In the genomic region with DNA sequence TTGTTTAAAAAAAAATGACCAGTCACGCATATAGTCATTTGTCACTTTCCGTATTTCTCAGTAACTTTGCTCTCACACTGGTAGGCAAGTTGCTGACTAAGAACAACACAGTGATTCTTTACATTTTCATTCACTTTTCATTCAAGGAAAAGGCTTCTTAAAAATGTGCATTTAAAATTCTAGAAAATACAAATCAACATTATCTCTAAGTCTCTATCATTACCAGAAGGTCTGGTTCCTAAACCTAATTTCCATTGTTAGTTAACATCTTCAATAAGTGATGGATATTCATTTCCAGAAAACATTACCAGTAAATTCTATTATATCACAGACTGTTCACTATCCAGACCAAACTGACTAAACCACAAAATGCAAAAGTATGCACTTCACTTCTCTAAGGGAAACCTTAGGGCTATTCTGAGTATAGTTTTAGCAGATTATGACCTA, we compare ENCODE assay signal across 1 cellular context.
TF ChIP-seq lines count a peak whose summit lies in the region.

No MANE protein-coding gene starts in this region.

TF ChIP-seq in GM12878, 131 proteins besides CTCF, POLR2A, EP300 and RAD21 (continued from another document):
- TF ChIP-seq NFYA (IDR thresholded peaks at IDR 0.05; ENCODE audit: borderline replicate concordance, low read depth, low read length) (no peak), SRF (IDR thresholded peaks at IDR 0.05; ENCODE audit: low read depth in 2 of 2, low read length in 2 of 2) (peak in 1 of 2 experiments; percentile 58; a peak in 1 of 4 replicates), FOXK2 (IDR thresholded peaks at IDR 0.05) (no peak), CHD1 (IDR thresholded peaks at IDR 0.05; ENCODE audit: low read depth, low read length) (no peak), ZSCAN29 (IDR thresholded peaks at IDR 0.05) (no peak), WRNIP1 (IDR thresholded peaks at IDR 0.05; ENCODE audit: borderline replicate concordance, low read depth, low read length) (no peak), KLF5 (IDR thresholded peaks at IDR 0.05; ENCODE audit: partially characterized antibody) (no peak), JUND (IDR thresholded peaks at IDR 0.05; ENCODE audit: low read depth, low read length) (peak; percentile 46; the same call in 1 of the 2 replicates), TBL1XR1 (IDR thresholded peaks at IDR 0.05; ENCODE audit: low read depth, low read length) (no peak), NR2F1 (conservative IDR thresholded peaks at IDR 0.05) (no peak), YY1 (IDR thresholded peaks at IDR 0.05; ENCODE audit: low read depth, low read length) (no peak), RAD51 (IDR thresholded peaks at IDR 0.05) (no peak), CHD4 (IDR thresholded peaks at IDR 0.05) (no peak), FOS (IDR thresholded peaks at IDR 0.05; ENCODE audit: borderline replicate concordance, extremely low read depth, insufficient read length) (no peak), TCF7 (IDR thresholded peaks at IDR 0.05; ENCODE audit: borderline replicate concordance) (0 out of 2 replicates have a peak, but pooled peaks have one; percentile 43), SPI1 (IDR thresholded peaks at IDR 0.05; ENCODE audit: borderline replicate concordance, insufficient read depth, low read depth, low read length) (no peak), YBX1 (IDR thresholded peaks at IDR 0.05) (no peak), RCOR1 (conservative IDR thresholded peaks at IDR 0.05; ENCODE audit: low read depth, low read length) (no peak), SMC3 (IDR thresholded peaks at IDR 0.05; ENCODE audit: borderline replicate concordance, low read length) (no peak), IKZF2 (IDR thresholded peaks at IDR 0.05) (peak in 1 of 2 experiments; percentile 51; a peak in 2 of 4 replicates)
- TF ChIP-seq, protein P1, sequence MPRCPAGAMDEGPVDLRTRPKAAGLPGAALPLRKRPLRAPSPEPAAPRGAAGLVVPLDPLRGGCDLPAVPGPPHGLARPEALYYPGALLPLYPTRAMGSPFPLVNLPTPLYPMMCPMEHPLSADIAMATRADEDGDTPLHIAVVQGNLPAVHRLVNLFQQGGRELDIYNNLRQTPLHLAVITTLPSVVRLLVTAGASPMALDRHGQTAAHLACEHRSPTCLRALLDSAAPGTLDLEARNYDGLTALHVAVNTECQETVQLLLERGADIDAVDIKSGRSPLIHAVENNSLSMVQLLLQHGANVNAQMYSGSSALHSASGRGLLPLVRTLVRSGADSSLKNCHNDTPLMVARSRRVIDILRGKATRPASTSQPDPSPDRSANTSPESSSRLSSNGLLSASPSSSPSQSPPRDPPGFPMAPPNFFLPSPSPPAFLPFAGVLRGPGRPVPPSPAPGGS (IDR thresholded peaks at IDR 0.05; ENCODE audit: borderline replicate concordance, insufficient read depth, low read depth, low read length, poor library complexity, severe bottlenecking), result no peak
- TF ChIP-seq, protein P2, sequence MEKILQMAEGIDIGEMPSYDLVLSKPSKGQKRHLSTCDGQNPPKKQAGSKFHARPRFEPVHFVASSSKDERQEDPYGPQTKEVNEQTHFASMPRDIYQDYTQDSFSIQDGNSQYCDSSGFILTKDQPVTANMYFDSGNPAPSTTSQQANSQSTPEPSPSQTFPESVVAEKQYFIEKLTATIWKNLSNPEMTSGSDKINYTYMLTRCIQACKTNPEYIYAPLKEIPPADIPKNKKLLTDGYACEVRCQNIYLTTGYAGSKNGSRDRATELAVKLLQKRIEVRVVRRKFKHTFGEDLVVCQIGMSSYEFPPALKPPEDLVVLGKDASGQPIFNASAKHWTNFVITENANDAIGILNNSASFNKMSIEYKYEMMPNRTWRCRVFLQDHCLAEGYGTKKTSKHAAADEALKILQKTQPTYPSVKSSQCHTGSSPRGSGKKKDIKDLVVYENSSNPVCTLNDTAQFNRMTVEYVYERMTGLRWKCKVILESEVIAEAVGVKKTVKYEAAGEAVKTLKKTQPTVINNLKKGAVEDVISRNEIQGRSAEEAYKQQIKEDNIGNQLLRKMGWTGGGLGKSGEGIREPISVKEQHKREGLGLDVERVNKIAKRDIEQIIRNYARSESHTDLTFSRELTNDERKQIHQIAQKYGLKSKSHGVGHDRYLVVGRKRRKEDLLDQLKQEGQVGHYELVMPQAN (conservative IDR thresholded peaks at IDR 0.05), result no peak
- TF ChIP-seq, protein P3, sequence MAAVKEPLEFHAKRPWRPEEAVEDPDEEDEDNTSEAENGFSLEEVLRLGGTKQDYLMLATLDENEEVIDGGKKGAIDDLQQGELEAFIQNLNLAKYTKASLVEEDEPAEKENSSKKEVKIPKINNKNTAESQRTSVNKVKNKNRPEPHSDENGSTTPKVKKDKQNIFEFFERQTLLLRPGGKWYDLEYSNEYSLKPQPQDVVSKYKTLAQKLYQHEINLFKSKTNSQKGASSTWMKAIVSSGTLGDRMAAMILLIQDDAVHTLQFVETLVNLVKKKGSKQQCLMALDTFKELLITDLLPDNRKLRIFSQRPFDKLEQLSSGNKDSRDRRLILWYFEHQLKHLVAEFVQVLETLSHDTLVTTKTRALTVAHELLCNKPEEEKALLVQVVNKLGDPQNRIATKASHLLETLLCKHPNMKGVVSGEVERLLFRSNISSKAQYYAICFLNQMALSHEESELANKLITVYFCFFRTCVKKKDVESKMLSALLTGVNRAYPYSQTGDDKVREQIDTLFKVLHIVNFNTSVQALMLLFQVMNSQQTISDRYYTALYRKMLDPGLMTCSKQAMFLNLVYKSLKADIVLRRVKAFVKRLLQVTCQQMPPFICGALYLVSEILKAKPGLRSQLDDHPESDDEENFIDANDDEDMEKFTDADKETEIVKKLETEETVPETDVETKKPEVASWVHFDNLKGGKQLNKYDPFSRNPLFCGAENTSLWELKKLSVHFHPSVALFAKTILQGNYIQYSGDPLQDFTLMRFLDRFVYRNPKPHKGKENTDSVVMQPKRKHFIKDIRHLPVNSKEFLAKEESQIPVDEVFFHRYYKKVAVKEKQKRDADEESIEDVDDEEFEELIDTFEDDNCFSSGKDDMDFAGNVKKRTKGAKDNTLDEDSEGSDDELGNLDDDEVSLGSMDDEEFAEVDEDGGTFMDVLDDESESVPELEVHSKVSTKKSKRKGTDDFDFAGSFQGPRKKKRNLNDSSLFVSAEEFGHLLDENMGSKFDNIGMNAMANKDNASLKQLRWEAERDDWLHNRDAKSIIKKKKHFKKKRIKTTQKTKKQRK (IDR thresholded peaks at IDR 0.05; ENCODE audit: low read depth, low read length), result no peak
- TF ChIP-seq, protein P4, sequence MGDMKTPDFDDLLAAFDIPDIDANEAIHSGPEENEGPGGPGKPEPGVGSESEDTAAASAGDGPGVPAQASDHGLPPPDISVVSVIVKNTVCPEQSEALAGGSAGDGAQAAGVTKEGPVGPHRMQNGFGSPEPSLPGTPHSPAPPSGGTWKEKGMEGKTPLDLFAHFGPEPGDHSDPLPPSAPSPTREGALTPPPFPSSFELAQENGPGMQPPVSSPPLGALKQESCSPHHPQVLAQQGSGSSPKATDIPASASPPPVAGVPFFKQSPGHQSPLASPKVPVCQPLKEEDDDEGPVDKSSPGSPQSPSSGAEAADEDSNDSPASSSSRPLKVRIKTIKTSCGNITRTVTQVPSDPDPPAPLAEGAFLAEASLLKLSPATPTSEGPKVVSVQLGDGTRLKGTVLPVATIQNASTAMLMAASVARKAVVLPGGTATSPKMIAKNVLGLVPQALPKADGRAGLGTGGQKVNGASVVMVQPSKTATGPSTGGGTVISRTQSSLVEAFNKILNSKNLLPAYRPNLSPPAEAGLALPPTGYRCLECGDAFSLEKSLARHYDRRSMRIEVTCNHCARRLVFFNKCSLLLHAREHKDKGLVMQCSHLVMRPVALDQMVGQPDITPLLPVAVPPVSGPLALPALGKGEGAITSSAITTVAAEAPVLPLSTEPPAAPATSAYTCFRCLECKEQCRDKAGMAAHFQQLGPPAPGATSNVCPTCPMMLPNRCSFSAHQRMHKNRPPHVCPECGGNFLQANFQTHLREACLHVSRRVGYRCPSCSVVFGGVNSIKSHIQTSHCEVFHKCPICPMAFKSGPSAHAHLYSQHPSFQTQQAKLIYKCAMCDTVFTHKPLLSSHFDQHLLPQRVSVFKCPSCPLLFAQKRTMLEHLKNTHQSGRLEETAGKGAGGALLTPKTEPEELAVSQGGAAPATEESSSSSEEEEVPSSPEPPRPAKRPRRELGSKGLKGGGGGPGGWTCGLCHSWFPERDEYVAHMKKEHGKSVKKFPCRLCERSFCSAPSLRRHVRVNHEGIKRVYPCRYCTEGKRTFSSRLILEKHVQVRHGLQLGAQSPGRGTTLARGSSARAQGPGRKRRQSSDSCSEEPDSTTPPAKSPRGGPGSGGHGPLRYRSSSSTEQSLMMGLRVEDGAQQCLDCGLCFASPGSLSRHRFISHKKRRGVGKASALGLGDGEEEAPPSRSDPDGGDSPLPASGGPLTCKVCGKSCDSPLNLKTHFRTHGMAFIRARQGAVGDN (IDR thresholded peaks at IDR 0.05), result no peak
